In the genomic region with DNA sequence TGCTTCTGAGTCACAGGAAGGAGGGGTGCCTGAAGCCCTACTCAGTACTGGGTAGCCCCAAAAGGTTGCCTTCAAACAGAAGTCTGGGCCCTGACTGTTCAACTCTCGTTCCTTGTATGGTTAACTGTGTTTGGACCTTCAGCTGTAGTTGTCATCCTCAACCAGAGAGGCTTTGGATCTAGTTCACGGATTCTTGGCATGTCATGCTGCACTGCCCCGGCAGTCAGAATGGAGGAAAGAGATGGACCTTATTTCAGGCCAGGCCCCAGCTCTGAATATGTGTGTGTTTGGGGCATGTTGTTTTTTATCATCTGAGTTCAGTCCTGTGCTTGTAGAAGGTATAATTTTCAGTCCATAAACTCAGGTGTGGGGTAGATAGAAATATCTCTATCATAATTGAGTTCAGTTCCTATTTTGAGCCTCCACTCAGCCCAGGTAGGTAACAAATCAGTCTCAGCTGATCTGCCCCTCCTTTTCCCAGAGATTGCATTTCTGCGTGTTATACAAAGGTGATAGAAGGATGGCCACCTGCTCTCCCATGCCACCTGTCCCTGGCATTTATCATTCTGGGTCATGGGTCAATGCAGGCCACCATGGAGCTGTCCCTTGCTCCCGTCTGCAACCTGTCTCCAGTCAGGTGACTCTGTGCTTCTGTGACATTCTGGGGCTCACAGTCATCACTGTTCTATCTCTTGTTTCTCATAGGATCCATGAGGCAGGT, we compare ENCODE assay signal across 20 cellular contexts.
DNase-seq lines count a peak whose midpoint lies in the region; ATAC-seq, FAIRE-seq and TF ChIP-seq lines count a peak whose summit lies in the region.
"Had no signal": no experiment of that assay in that cellular context is flagged by ENCODE, and none has a peak within 500 bp of the region (broad histone marks: within the 10 kb centered on the region; RNA-seq: fewer than 3 reads in every experiment).

No MANE protein-coding gene starts in this region.

- no peak for TF ChIP-seq CTCF in astrocyte (IDR thresholded peaks at IDR 0.05; ENCODE audit: insufficient read depth, low read depth, low read length)
- no peak for TF ChIP-seq CTCF in neural crest cell (conservative IDR thresholded peaks at IDR 0.05)

- no peak for FAIRE-seq in astrocyte (lab: Jason Lieb, UNC)
- FAIRE-seq: GM19239 had no signal

- ATAC-seq in stimulated activated naive B cell treated with anti-CD40 and anti-IgM and Interleukin-4, amounts not matched to agents 10 μg/mL and 1 μg/mL and 100 μg/mL, for 72 hours (replicated peaks), result no peak
- no peak for ATAC-seq in GM21717 (IDR thresholded peaks at IDR 0.05; ENCODE audit: unreplicated experiment)
- no peak for ATAC-seq in GM21390 (IDR thresholded peaks at IDR 0.05; ENCODE audit: unreplicated experiment)

- peaks cover 7% of the 10 kb centered on the region for H3K27me3 Mint-ChIP-seq in astrocyte (ENCODE audit: low read depth, unreplicated experiment)
- H3K27me3 Mint-ChIP-seq in neural crest cell (ENCODE audit: low read depth), result no peaks in the 10 kb centered on the region
- peaks cover 12 to 17% of the 10 kb centered on the region in 2 donors for H3K27me3 Mint-ChIP-seq in stimulated activated naive B cell treated with anti-CD40 and anti-IgM and Interleukin-4, amounts not matched to agents 10 μg/mL and 1 μg/mL and 100 μg/mL, for 72 hours

- no peak overlapping the region for H3K4me3 ChIP-seq in astrocyte (ENCODE audit: insufficient read depth, low read depth, low read length)
- H3K4me3 ChIP-seq: GM23248, HAP-1 had no signal

- no peak overlapping the region for H3K9ac ChIP-seq in astrocyte (ENCODE audit: low read length)
- H3K9ac ChIP-seq: GM23248, KMS-11, SK-N-SH had no signal

- H3K27ac Mint-ChIP-seq in astrocyte (ENCODE audit: unreplicated experiment) (peak overlapping the region; percentile 21), neural crest cell (ENCODE audit: unreplicated experiment) (peak overlapping the region; percentile 57)
- peak overlapping the region; percentile 44 for H3K27ac Mint-ChIP-seq in stimulated activated naive B cell treated with anti-CD40 and anti-IgM and Interleukin-4, amounts not matched to agents 10 μg/mL and 1 μg/mL and 100 μg/mL, for 72 hours
- H3K27ac Mint-ChIP-seq: CD4-positive, alpha-beta memory T cell had no signal

- H3K9me3 Mint-ChIP-seq in astrocyte (ENCODE audit: unreplicated experiment), result peaks cover 2% of the 10 kb centered on the region
- H3K9me3 Mint-ChIP-seq in neural crest cell, result no peaks in the 10 kb centered on the region
- no peaks in the 10 kb centered on the region for H3K9me3 Mint-ChIP-seq in stimulated activated naive B cell treated with anti-CD40 and anti-IgM and Interleukin-4, amounts not matched to agents 10 μg/mL and 1 μg/mL and 100 μg/mL, for 72 hours
- H3K9me3 Mint-ChIP-seq: CD4-positive, alpha-beta memory T cell had no signal

- DNase-seq in DMS53 treated with DMSO at 0.1 percent for 48 hours (lab: John Stamatoyannopoulos, UW; ENCODE audit: unreplicated experiment) (peak; percentile 32), astrocyte (ENCODE audit: low read depth) (no peak), neural crest cell (ENCODE audit: low read depth, low spot score) (no peak), GM03348 (ENCODE audit: low spot score) (no peak)
- DNase-seq in stimulated activated naive B cell treated with anti-CD40 and anti-IgM and Interleukin-4, amounts not matched to agents 10 μg/mL and 1 μg/mL and 100 μg/mL, for 72 hours, result no peak
- DNase-seq: CD4-positive, alpha-beta memory T cell; MV-4-11; NCI-H1105 treated with DMSO at 0.1 percent for 48 hours; NCI-H187; NCI-H2107; NCI-H446 treated with DMSO at 0.1 percent for 48 hours; NCI-H526 treated with DMSO at 0.1 percent for 48 hours; SHP77 treated with DMSO at 0.1 percent for 48 hours; SK-N-SH had no signal

- no peaks in the 10 kb centered on the region for H4K20me1 ChIP-seq in astrocyte (ENCODE audit: insufficient read depth, low read length)

- H3K4me3 Mint-ChIP-seq in astrocyte (ENCODE audit: unreplicated experiment) (no peak overlapping the region), neural crest cell (no peak overlapping the region)
- H3K4me3 Mint-ChIP-seq in stimulated activated naive B cell treated with anti-CD40 and anti-IgM and Interleukin-4, amounts not matched to agents 10 μg/mL and 1 μg/mL and 100 μg/mL, for 72 hours, result no peak overlapping the region
- H3K4me3 Mint-ChIP-seq: CD4-positive, alpha-beta memory T cell had no signal

- no peak overlapping the region for H3K27ac ChIP-seq in astrocyte (ENCODE audit: low read depth, low read length)
- H3K27ac ChIP-seq: GM23248, KMS-11 had no signal

- H3K36me3 ChIP-seq in astrocyte (ENCODE audit: insufficient read depth, low read length), result no peaks in the 10 kb centered on the region
- H3K36me3 ChIP-seq: HAP-1 had no signal

- H3K79me2 ChIP-seq in astrocyte (ENCODE audit: insufficient read depth, low read length), result no peaks in the 10 kb centered on the region

- no peaks in the 10 kb centered on the region for H3K36me3 Mint-ChIP-seq in astrocyte (ENCODE audit: low read depth, unreplicated experiment)
- H3K36me3 Mint-ChIP-seq in neural crest cell (ENCODE audit: low read depth), result no peaks in the 10 kb centered on the region
- H3K36me3 Mint-ChIP-seq in stimulated activated naive B cell treated with anti-CD40 and anti-IgM and Interleukin-4, amounts not matched to agents 10 μg/mL and 1 μg/mL and 100 μg/mL, for 72 hours, result no peaks in the 10 kb centered on the region
- H3K36me3 Mint-ChIP-seq: CD4-positive, alpha-beta memory T cell had no signal

- H3K4me1 Mint-ChIP-seq in astrocyte (ENCODE audit: low read depth, unreplicated experiment) (peaks cover 22% of the 10 kb centered on the region), neural crest cell (peaks cover 15% of the 10 kb centered on the region)
- H3K4me1 Mint-ChIP-seq in stimulated activated naive B cell treated with anti-CD40 and anti-IgM and Interleukin-4, amounts not matched to agents 10 μg/mL and 1 μg/mL and 100 μg/mL, for 72 hours, result peaks cover 13 to 19% of the 10 kb centered on the region in 2 donors

- peaks cover 5% of the 10 kb centered on the region for H3K27me3 ChIP-seq in astrocyte (ENCODE audit: insufficient read depth, low read length)

- no peak overlapping the region for H2AFZ ChIP-seq in astrocyte (ENCODE audit: low read depth, low read length)
- H2AFZ ChIP-seq: GM23248 had no signal

- peaks cover 17% of the 10 kb centered on the region for H3K4me1 ChIP-seq in astrocyte (ENCODE audit: insufficient read depth, low read length)
- H3K4me1 ChIP-seq: HAP-1 had no signal

- no peak overlapping the region for H3K4me2 ChIP-seq in astrocyte (ENCODE audit: low read length)
- H3K4me2 ChIP-seq: KMS-11, SK-N-SH had no signal

- no peaks in the 10 kb centered on the region for H3K9me3 ChIP-seq in astrocyte (ENCODE audit: insufficient read depth, low read depth, low read length)
- H3K9me3 ChIP-seq: HAP-1, SK-N-SH had no signal
